9 cellular contexts compared by ENCODE assay signal in the genomic region with DNA sequence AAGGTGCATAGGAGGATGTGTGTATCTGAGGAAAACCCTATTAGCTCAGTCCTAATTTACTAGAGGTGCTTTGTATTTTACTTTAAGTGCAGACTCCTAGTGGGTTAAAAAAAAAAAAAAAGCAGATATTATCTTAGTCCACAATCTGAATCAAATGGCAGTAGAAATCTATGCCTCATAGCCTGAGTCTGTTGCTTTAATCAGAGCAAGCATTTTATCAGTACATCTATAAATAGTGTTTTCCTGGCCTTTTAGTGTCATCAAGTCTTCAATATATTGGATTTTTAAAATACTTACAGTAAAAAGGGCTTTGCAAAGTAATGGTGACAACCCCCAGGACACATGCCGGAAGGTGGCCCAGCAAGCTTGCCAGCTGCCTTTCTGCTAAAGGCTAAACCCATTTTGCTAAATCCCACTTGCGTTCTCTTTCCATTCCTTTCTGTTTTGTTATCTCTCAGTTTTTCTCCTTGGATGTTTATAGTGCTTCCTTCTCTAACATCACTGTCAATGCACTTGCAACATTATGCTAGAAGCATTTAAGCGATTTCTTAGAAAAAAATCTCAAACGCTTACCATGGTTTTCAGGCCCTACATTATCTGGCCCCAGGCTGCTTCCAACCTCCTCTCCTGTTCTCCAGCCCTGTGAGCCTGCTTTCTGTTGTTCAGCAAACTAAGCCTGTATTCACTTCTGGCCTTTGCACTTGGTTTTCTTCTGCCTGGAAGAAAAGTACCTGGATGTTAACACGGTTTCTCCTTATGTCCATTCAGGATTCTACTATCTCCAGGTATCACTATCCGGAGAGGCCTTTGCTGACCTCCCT.
ATAC-seq and TF ChIP-seq lines count a peak whose summit lies in the region.
"Had no signal": no experiment of that assay in that cellular context is flagged by ENCODE, and none has a peak within 500 bp of the region (broad histone marks: within the 10 kb centered on the region; RNA-seq: fewer than 3 reads in every experiment).

No MANE protein-coding gene starts in this region.

- H3K27ac ChIP-seq in VCaP (peak overlapping the region; percentile 60), layer of hippocampus (ENCODE audit: low read depth, low read length) (peak overlapping the region; percentile 16), temporal lobe (ENCODE audit: low read depth, low read length) (peak overlapping the region; percentile 28)
- H3K27ac ChIP-seq: GM23248, KMS-11 had no signal

- TF ChIP-seq CTCF in VCaP (conservative IDR thresholded peaks at IDR 0.05): no peak

- no peaks in the 10 kb centered on the region for H3K27me3 ChIP-seq in layer of hippocampus (ENCODE audit: control insufficient read depth, insufficient read depth, low read length)

- no peak for ATAC-seq in GM18498 (IDR thresholded peaks at IDR 0.05; ENCODE audit: unreplicated experiment)
- no peak for ATAC-seq in HG03175 (IDR thresholded peaks at IDR 0.05; ENCODE audit: unreplicated experiment)
- no peak for ATAC-seq in GM21515 (IDR thresholded peaks at IDR 0.05; ENCODE audit: unreplicated experiment)

TF ChIP-seq in PFSK-1, 5 proteins besides CTCF, POLR2A, EP300 and RAD21:
- no peak for TF ChIP-seq FOXP2 (optimal IDR thresholded peaks at IDR 0.05; ENCODE audit: borderline replicate concordance, extremely low read depth, extremely low read length, insufficient read depth)
- no peak for TF ChIP-seq POLR2AphosphoS5 (IDR thresholded peaks at IDR 0.05; ENCODE audit: low read depth, low read length)
- 0 out of 2 replicates have a peak, but pooled peaks have one; percentile 46 for TF ChIP-seq SIN3A (IDR thresholded peaks at IDR 0.05; ENCODE audit: borderline replicate concordance, insufficient read depth, low read length)
TF ChIP-seq in PFSK-1: peak in this region for 1.
